10 cellular contexts compared by ENCODE assay signal in the genomic region with DNA sequence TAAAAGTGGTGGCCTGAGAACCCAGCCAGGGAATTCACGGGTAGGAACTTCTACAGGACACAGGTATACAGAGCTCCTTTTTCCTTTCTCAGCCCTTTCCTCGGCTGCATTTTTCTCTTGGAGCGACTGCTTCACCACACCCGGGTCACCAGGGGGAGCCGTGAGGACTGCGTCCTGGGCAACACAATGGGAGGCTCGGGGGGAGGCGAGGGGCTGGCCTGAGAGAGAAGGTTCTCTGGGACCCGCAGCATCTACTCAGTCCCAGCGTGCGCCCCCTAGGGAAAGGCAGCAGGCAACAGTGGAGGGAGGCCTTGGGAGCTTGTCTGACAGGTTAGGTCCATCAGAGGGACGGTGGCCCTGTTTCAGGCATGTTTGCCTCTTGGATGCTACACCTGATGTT. TPM values are rescaled to one million over a fixed set of nuclear protein-coding genes. Genes with fewer than 3 reads are reported as not detected.
A peak's percentile ranks its signal among the peaks of the same experiment; 100 is the strongest.
DNase-seq lines count a peak whose midpoint lies in the region; TF ChIP-seq lines count a peak whose summit lies in the region.
"Not testable (repeated sequence)": the region's sequence is repeated elsewhere in the genome, so short reads cannot be mapped to it uniquely, and the experiment has no call there.
"Had no signal": no experiment of that assay in that cellular context is flagged by ENCODE, and none has a peak within 500 bp of the region (broad histone marks: within the 10 kb centered on the region; RNA-seq: fewer than 3 reads in every experiment).

No MANE protein-coding gene starts in this region.

- peak; percentile 21 for TF ChIP-seq CTCF in GM12865 (IDR thresholded peaks at IDR 0.05; ENCODE audit: insufficient read depth, low read depth, low read length, missing control alignments)
- peak; percentile 63 for TF ChIP-seq CTCF in Loucy (conservative IDR thresholded peaks at IDR 0.05; ENCODE audit: low read length)
- peak; percentile 51 for TF ChIP-seq CTCF in parathyroid adenoma (IDR thresholded peaks at IDR 0.05)

- not testable (repeated sequence) for H3K36me3 ChIP-seq in Loucy (ENCODE audit: insufficient read depth, low read length); parathyroid adenoma (ENCODE audit: control insufficient read depth, insufficient read depth, low read length)

- H3K27ac ChIP-seq in parathyroid adenoma: not testable (repeated sequence)

- H3K9me3 ChIP-seq in Loucy (ENCODE audit: insufficient read depth, low read depth, low read length); parathyroid adenoma (ENCODE audit: control insufficient read depth, low read length): not testable (repeated sequence)

- H3K9ac ChIP-seq in Loucy (ENCODE audit: low read depth, low read length, poor library complexity, severe bottlenecking); parathyroid adenoma: not testable (repeated sequence)

- not testable (repeated sequence) for H3K4me1 ChIP-seq in Loucy (ENCODE audit: insufficient read depth, low read length, poor library complexity, severe bottlenecking); parathyroid adenoma

- not testable (repeated sequence) for H3K79me2 ChIP-seq in Loucy (ENCODE audit: insufficient read depth, low read length); parathyroid adenoma

- in situ Hi-C loops in ACHN (cut with HindIII; ENCODE audit: low pct_ligation_motif_present, low pct_unique_long_range_greater_than_20kb, low sequenced_read_pairs): not testable (repeated sequence)

- H3K27me3 ChIP-seq in Loucy (ENCODE audit: insufficient read depth, low read length, poor library complexity, severe bottlenecking); parathyroid adenoma (ENCODE audit: control insufficient read depth, insufficient read depth, low read length): not testable (repeated sequence)

- not testable (repeated sequence) for H3K4me3 ChIP-seq in GM12865 (ENCODE audit: low read depth, low read length); Loucy (ENCODE audit: low read length, poor library complexity, severe bottlenecking); parathyroid adenoma (ENCODE audit: low read depth, low read length)

- DNase-seq in ACHN (peak; percentile 47), GM12865 (ENCODE audit: low read depth) (peak; percentile 48), OCI-M1 (lab: John Stamatoyannopoulos, UW) (peak; percentile 80), dermis microvascular lymphatic vessel endothelial cell (ENCODE audit: low read depth in 2 of 2) (peak; percentile 45 to 77), iPS DF 4.7 (ENCODE audit: extremely low read depth, low spot score) (peak; percentile 25)
- DNase-seq in activated CD4-positive, alpha-beta T cell treated with anti-CD3 and anti-CD28 coated beads, Interleukin-2, amount 50 U/mL, for 48 hours: peak; percentile 4 to 21

- H2AFZ ChIP-seq in Loucy (ENCODE audit: low read length); parathyroid adenoma: not testable (repeated sequence)

- not testable (repeated sequence) for H3K9me2 ChIP-seq in Loucy (replicated peaks; ENCODE audit: low read depth, low read length)

- H3F3A ChIP-seq in Loucy (ENCODE audit: low read depth): not testable (repeated sequence)

- H3K4me2 ChIP-seq in Loucy (ENCODE audit: low read depth, low read length, poor library complexity, severe bottlenecking); parathyroid adenoma (ENCODE audit: low read length): not testable (repeated sequence)

- H4K20me1 ChIP-seq in Loucy (ENCODE audit: insufficient read depth, low read length, poor library complexity, severe bottlenecking): not testable (repeated sequence)

RNA-seq across cellular contexts. Expression of a gene that starts 8.3 kb away (rescaled TPM):
- total RNA-seq in dermis microvascular lymphatic vessel endothelial cell: 3.1 and 5.8 TPM in 2 replicates

RNA-seq across cellular contexts. Expression of a gene that starts 37.1 kb away (rescaled TPM):
- total RNA-seq in dermis microvascular lymphatic vessel endothelial cell: under 0.01 and 0.38 TPM in 2 replicates
- total RNA-seq: T-cell, vagina had no signal

Comparison
In these comparisons a context has a peak if more than half of its experiments do, and no peak if none do; other contexts are left out.
1. DNase-seq: peak in every context shown above with its lines; median percentile 80 in OCI-M1; 61 in dermis microvascular lymphatic vessel endothelial cell; 48 in GM12865; 47 in ACHN; 25 in iPS DF 4.7; 12 in activated CD4-positive, alpha-beta T cell treated with anti-CD3 and anti-CD28 coated beads, Interleukin-2, amount 50 U/mL, for 48 hours.